In genomic region chr19:18197306-18197705, GRCh38 we compare ENCODE assay signal across 27 cellular contexts. TPM values are rescaled to one million over a fixed set of nuclear protein-coding genes. Genes with fewer than 3 reads are reported as not detected.
"Had no signal": no experiment of that assay in that cellular context is flagged by ENCODE, and none has a peak within 500 bp of the region (broad histone marks: within the 10 kb centered on the region; RNA-seq: fewer than 3 reads in every experiment).

No MANE protein-coding gene starts in this region.

- H3K4me3 ChIP-seq: coronary artery, dorsolateral prefrontal cortex, esophagus muscularis mucosa, gastroesophageal sphincter, heart left ventricle, hepatocyte, left lung, lower lobe of right lung, mucosa of descending colon had no signal

- H3K9me3 ChIP-seq: esophagus muscularis mucosa, gastroesophageal sphincter, heart left ventricle, left lung, lower lobe of right lung, mucosa of descending colon had no signal

- H3K27ac ChIP-seq: coronary artery, foreskin keratinocyte, heart left ventricle, hepatocyte, left lung, lower lobe of right lung had no signal

- H3K4me2 ChIP-seq: hepatocyte had no signal

- DNase-seq: dermis blood vessel endothelial cell; dorsolateral prefrontal cortex; effector CD4-positive, alpha-beta T cell; effector memory CD4-positive, alpha-beta T cell; foreskin keratinocyte; heart left ventricle; hypothalamus; immature natural killer cell; islet precursor cell; kidney; kidney glomerular epithelial cell; left colon; left lung; left ventricle myocardium superior; lower lobe of right lung; mesenchymal stem cell; mucosa of descending colon; naive B cell had no signal

- ATAC-seq: foreskin keratinocyte, gastroesophageal sphincter, heart left ventricle, left colon, left lung, left ventricle myocardium superior, lower lobe of right lung, mucosa of descending colon had no signal

- FAIRE-seq: colon, endothelial cell of umbilical vein, frontal cortex, kidney had no signal

- H2AFZ ChIP-seq: hepatocyte had no signal

- H3K79me2 ChIP-seq: hepatocyte had no signal

- H3K27me3 ChIP-seq: dorsolateral prefrontal cortex, esophagus muscularis mucosa, foreskin keratinocyte, gastroesophageal sphincter, heart left ventricle, hepatocyte, left lung had no signal

RNA-seq across cellular contexts. Expression of gene PDE4C, which starts 28.9 kb away (rescaled TPM):
- total RNA-seq: foreskin keratinocyte, mesenteric fat pad, myocyte had no signal
- polyA plus RNA-seq: foreskin keratinocyte, immature natural killer cell had no signal
